In genomic region chr19:28066161-28066560, GRCh38 we compare ENCODE assay signal across 31 cellular contexts.
"Had no signal": no experiment of that assay in that cellular context is flagged by ENCODE, and none has a peak within 500 bp of the region (broad histone marks: within the 10 kb centered on the region; RNA-seq: fewer than 3 reads in every experiment).

No MANE protein-coding gene starts in this region.

- H3K4me1 Mint-ChIP-seq: naive thymus-derived CD4-positive, alpha-beta T cell; nephron had no signal

- H3K4me1 ChIP-seq: colonic mucosa, foreskin keratinocyte, gastroesophageal sphincter, heart right ventricle, lower lobe of right lung, neural progenitor cell, parathyroid adenoma, right atrium auricular region, stomach, tibial artery, upper lobe of left lung, uterus had no signal

- H3K9me3 ChIP-seq: colonic mucosa, gastroesophageal sphincter, lower lobe of right lung, right atrium auricular region, tibial artery, upper lobe of left lung, uterus had no signal

- H3K36me3 Mint-ChIP-seq: naive thymus-derived CD4-positive, alpha-beta T cell; neural progenitor cell had no signal

- H3K27me3 Mint-ChIP-seq: dendritic cell treated with granulocyte-macrophage colony-stimulating factor and Interleukin-4, amounts not matched to agents 40 ng/mL and 50 ng/mL, for 4 days; progenitor cell of endocrine pancreas had no signal

- H3K27me3 ChIP-seq: colonic mucosa, foreskin keratinocyte, gastroesophageal sphincter, heart right ventricle, neural progenitor cell, right atrium auricular region, stomach, tibial artery, upper lobe of left lung, uterus had no signal

- H3K27ac Mint-ChIP-seq: dendritic cell treated with granulocyte-macrophage colony-stimulating factor and Interleukin-4, amounts not matched to agents 40 ng/mL and 50 ng/mL, for 4 days; endodermal cell; naive thymus-derived CD4-positive, alpha-beta T cell; nephron; neural progenitor cell; progenitor cell of endocrine pancreas had no signal

- H3K36me3 ChIP-seq: colonic mucosa, gastroesophageal sphincter, heart right ventricle, lower lobe of right lung, neural progenitor cell, right atrium auricular region, stomach, tibial artery, upper lobe of left lung, uterus had no signal

- H3K4me3 Mint-ChIP-seq: dendritic cell treated with granulocyte-macrophage colony-stimulating factor and Interleukin-4, amounts not matched to agents 40 ng/mL and 50 ng/mL, for 4 days; endodermal cell; naive thymus-derived CD4-positive, alpha-beta T cell; nephron; neural progenitor cell had no signal

- ATAC-seq: esophagus mucosa; foreskin keratinocyte; gastroesophageal sphincter; heart right ventricle; left ventricle myocardium superior; naive thymus-derived CD4-positive, alpha-beta T cell; sciatic nerve had no signal

- H3K4me3 ChIP-seq: colonic mucosa, gastroesophageal sphincter, heart right ventricle, lower lobe of right lung, neural progenitor cell, right atrium auricular region, smooth muscle cell, stomach, tibial artery, upper lobe of left lung, uterus had no signal

- H3K27ac ChIP-seq: colonic mucosa, foreskin keratinocyte, gastroesophageal sphincter, heart right ventricle, lower lobe of right lung, neural progenitor cell, parathyroid adenoma, right atrium auricular region, stomach, tibial artery, upper lobe of left lung, uterus had no signal

- H3K9me3 Mint-ChIP-seq: endodermal cell had no signal

- DNase-seq: colonic mucosa; effector CD8-positive, alpha-beta T cell; endodermal cell; glutamatergic neuron; heart right ventricle; hippocampal formation; kidney glomerular epithelial cell; left ventricle myocardium superior; lower lobe of right lung; midbrain; naive thymus-derived CD4-positive, alpha-beta T cell; stimulated activated CD4-positive, alpha-beta T cell treated with anti-CD3 and anti-CD28 coated beads, Interleukin-12 subunit alpha, Interleukin-12 subunit beta, amount 100 ng/mL, for 4 hours; stimulated activated CD4-positive, alpha-beta T cell treated with anti-CD3 and anti-CD28 coated beads, Interleukin-1b, Interleukin-23, amount 100 ng/mL, for 48 hours; stimulated activated CD4-positive, alpha-beta T cell treated with anti-CD3 and anti-CD28 coated beads, Interleukin-4, amount 100 ng/mL, for 1 hour; stimulated activated CD8-positive, alpha-beta memory T cell treated with anti-CD3 and anti-CD28 coated beads, Interleukin-4, amount 100 ng/mL, for 48 hours; stimulated activated naive CD4-positive, alpha-beta T cell treated with Interleukin-2 at 50 U/mL for 16 hours; stomach; tibial artery; upper lobe of left lung; uterus had no signal
